Comparison of ENCODE assay signal across 15 cellular contexts in the genomic region with DNA sequence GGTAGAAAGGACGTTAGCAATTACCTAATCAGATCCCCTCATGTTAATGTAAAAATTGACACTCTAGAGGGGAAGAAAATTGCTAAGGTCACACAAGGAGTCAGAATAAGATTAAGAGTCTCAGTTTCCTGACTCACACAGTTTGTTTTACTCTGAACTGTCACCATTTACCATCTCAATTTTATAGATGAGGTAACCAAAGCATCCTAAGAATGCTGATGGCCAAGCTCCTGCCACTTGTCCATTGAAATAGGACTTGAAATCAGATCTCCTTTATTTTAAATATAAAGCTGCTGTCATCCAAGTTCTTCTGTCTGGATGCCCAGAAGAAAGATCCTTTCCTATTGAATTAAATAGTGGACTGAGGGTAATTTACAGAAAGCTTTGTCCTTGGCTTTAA.
A peak's percentile ranks its signal among the peaks of the same experiment; 100 is the strongest.
DNase-seq lines count a peak whose midpoint lies in the region; ATAC-seq and TF ChIP-seq lines count a peak whose summit lies in the region.
"Had no signal": no experiment of that assay in that cellular context is flagged by ENCODE, and none has a peak within 500 bp of the region (broad histone marks: within the 10 kb centered on the region; RNA-seq: fewer than 3 reads in every experiment).

No MANE protein-coding gene starts in this region.

- H3K9me3 Mint-ChIP-seq in Calu3 (ENCODE audit: low read depth, unreplicated experiment) (no peaks in the 10 kb centered on the region), endothelial cell (ENCODE audit: unreplicated experiment) (peaks cover 15% of the 10 kb centered on the region)

- POLR2A ChIA-PET in GM10248 (lab: Yijun Ruan, JAX), result no interaction called here

- H3K36me3 ChIP-seq in MG63 (no peaks in the 10 kb centered on the region), osteoblast (ENCODE audit: insufficient read depth, low read length) (no peaks in the 10 kb centered on the region), aorta (ENCODE audit: control insufficient read depth in 1 of 2, insufficient read depth in 2 of 2, low read length in 1 of 2) (no peaks in the 10 kb centered on the region)
- H3K36me3 ChIP-seq: BLaER1 treated with 17β-estradiol and CSF1 and Interleukin-3, amounts not matched to agents 10 nM and 100 nM had no signal

- H3K27me3 Mint-ChIP-seq in Calu3 (ENCODE audit: unreplicated experiment), result no peaks in the 10 kb centered on the region
- peaks cover 4% of the 10 kb centered on the region for H3K27me3 Mint-ChIP-seq in endothelial cell (ENCODE audit: unreplicated experiment)
- H3K27me3 Mint-ChIP-seq: stimulated activated naive CD8-positive, alpha-beta T cell treated with anti-CD3 and anti-CD28 coated beads, Interleukin-15, amount 100 ng/mL, for 72 hours had no signal

- H3K4me1 Mint-ChIP-seq in Calu3 (ENCODE audit: low read depth, unreplicated experiment) (no peaks in the 10 kb centered on the region), endothelial cell (ENCODE audit: unreplicated experiment) (no peaks in the 10 kb centered on the region)

- H3K27ac Mint-ChIP-seq in Calu3 (ENCODE audit: unreplicated experiment), result no peak overlapping the region
- H3K27ac Mint-ChIP-seq in endothelial cell (ENCODE audit: unreplicated experiment), result peak overlapping the region; percentile 54

- CTCF ChIA-PET in Calu3 (lab: Charles Lee), result no interaction called here
- CTCF ChIA-PET in GM10248 (lab: Yijun Ruan, JAX), result no interaction called here

- ATAC-seq in HG03442 (IDR thresholded peaks at IDR 0.05; ENCODE audit: unreplicated experiment), result no peak
- no peak for ATAC-seq in HG02642 (IDR thresholded peaks at IDR 0.05; ENCODE audit: poor library complexity, unreplicated experiment)
- no peak for ATAC-seq in aorta (ENCODE audit: low FRiP score)
- ATAC-seq: stimulated activated naive CD8-positive, alpha-beta T cell treated with anti-CD3 and anti-CD28 coated beads, Interleukin-15, amount 100 ng/mL, for 72 hours had no signal

- 0 out of 2 replicates have a peak, but pooled peaks cover 3% of the 10 kb centered on the region for H3K27me3 ChIP-seq in MG63
- no peaks in the 10 kb centered on the region for H3K27me3 ChIP-seq in osteoblast (ENCODE audit: insufficient read depth, low read length)
- no peaks in the 10 kb centered on the region for H3K27me3 ChIP-seq in aorta (ENCODE audit: control insufficient read depth in 1 of 2, insufficient read depth in 2 of 2, low read length in 1 of 2)

- peak overlapping the region; percentile 89 for H2AFZ ChIP-seq in osteoblast (ENCODE audit: low read length)

- no peak for TF ChIP-seq CTCF in Calu3 (IDR thresholded peaks at IDR 0.05; ENCODE audit: unreplicated experiment)
- TF ChIP-seq CTCF in endothelial cell (IDR thresholded peaks at IDR 0.05; ENCODE audit: unreplicated experiment), result no peak
- TF ChIP-seq CTCF in osteoblast (IDR thresholded peaks at IDR 0.05; ENCODE audit: extremely low read depth, low read depth, low read length), result no peak
- no peak for TF ChIP-seq CTCF in GM10248 (IDR thresholded peaks at IDR 0.05; ENCODE audit: control extremely low read depth, extremely low read depth, low read depth, missing control alignments)

- peaks cover 11% of the 10 kb centered on the region for H3K36me3 Mint-ChIP-seq in Calu3 (ENCODE audit: insufficient read depth, unreplicated experiment)
- H3K36me3 Mint-ChIP-seq in endothelial cell (ENCODE audit: low read depth, unreplicated experiment), result no peaks in the 10 kb centered on the region

- intact Hi-C loops in Calu3 (cut with micrococcal nuclease; ENCODE audit: unreplicated experiment), result no loop called here
- intact Hi-C loops in aorta (cut with DNase I), result loop anchor here in 1 of 2 donors (10.0 kb wide), 1 partner anchor 152 kb away; the partner anchor contains the start of genes SPRY3 and TMLHE

- H3K4me3 ChIP-seq in MG63 (peak overlapping the region; percentile 59), osteoblast (ENCODE audit: insufficient read depth, low read length) (peak overlapping the region; percentile 79), aorta (ENCODE audit: low read length in 2 of 2) (no peak overlapping the region)
- H3K4me3 ChIP-seq: BLaER1 treated with 17β-estradiol and CSF1 and Interleukin-3, amounts not matched to agents 10 nM and 100 nM had no signal

- H3K27ac ChIP-seq in osteoblast (ENCODE audit: low read depth, low read length) (no peak overlapping the region), aorta (ENCODE audit: low read depth in 1 of 2, low read length in 2 of 2) (no peak overlapping the region)
- H3K27ac ChIP-seq: BLaER1 treated with 17β-estradiol and CSF1 and Interleukin-3, amounts not matched to agents 10 nM and 100 nM had no signal

- peak overlapping the region; percentile 73 for H3K4me3 Mint-ChIP-seq in Calu3 (ENCODE audit: low read depth, unreplicated experiment)
- no peak overlapping the region for H3K4me3 Mint-ChIP-seq in endothelial cell (ENCODE audit: unreplicated experiment)

- H3K4me2 ChIP-seq in osteoblast (ENCODE audit: insufficient read depth, low read length), result peak overlapping the region; percentile 84

- no peaks in the 10 kb centered on the region for H3K79me2 ChIP-seq in osteoblast (ENCODE audit: insufficient read depth, low read length)

- no peaks in the 10 kb centered on the region for H4K20me1 ChIP-seq in osteoblast (ENCODE audit: insufficient read depth, low read length)
- H4K20me1 ChIP-seq: BLaER1 treated with 17β-estradiol and CSF1 and Interleukin-3, amounts not matched to agents 10 nM and 100 nM had no signal

- DNase-seq in Calu3 (no peak), MG63 (no peak), endothelial cell (ENCODE audit: low spot score) (no peak), osteoblast (ENCODE audit: insufficient read length, low spot score, missing footprints) (no peak), GM10248 (ENCODE audit: extremely low spot score) (no peak), aorta (no peak)
- DNase-seq: activated CD8-positive, alpha-beta memory T cell treated with anti-CD3 and anti-CD28 coated beads for 24 hours; activated naive CD4-positive, alpha-beta T cell; cerebellar nuclear complex; NCI-H1694; NCI-H82; stimulated activated naive CD8-positive, alpha-beta T cell treated with anti-CD3 and anti-CD28 coated beads, Interleukin-15, amount 100 ng/mL, for 72 hours had no signal

- H3K4me1 ChIP-seq in osteoblast (ENCODE audit: insufficient read depth, low read length), result peaks cover 4% of the 10 kb centered on the region
- H3K4me1 ChIP-seq in aorta (ENCODE audit: control insufficient read depth in 1 of 2, insufficient read depth in 2 of 2, low read length in 2 of 2), result peaks cover 0 to 2% of the 10 kb centered on the region in 2 donors

- BruUV-seq in Calu3 (replicated peaks; lab: Mats Ljungman, UMichigan), result no TSS peak

- WGBS in aorta, 2 donors, result 35 to 36% methylated on average over 1 of the region's 1 CpG

- H3K9me3 ChIP-seq in MG63 (no peaks in the 10 kb centered on the region), osteoblast (ENCODE audit: low read depth, low read length) (no peaks in the 10 kb centered on the region), aorta (ENCODE audit: control insufficient read depth, low read length) (no peaks in the 10 kb centered on the region)

Comparison
In these comparisons a context has a peak if more than half of its experiments do, and no peak if none do; other contexts are left out.
1. H3K4me3 ChIP-seq: peak in MG63 (single experiment) and osteoblast (single experiment); none in aorta (0 of 2).